14 cellular contexts compared by ENCODE assay signal in genomic region chr3:37795431-37796061, GRCh38.
A peak's percentile ranks its signal among the peaks of the same experiment; 100 is the strongest.
DNase-seq lines count a peak whose midpoint lies in the region; ATAC-seq and TF ChIP-seq lines count a peak whose summit lies in the region.
"Had no signal": no experiment of that assay in that cellular context is flagged by ENCODE, and none has a peak within 500 bp of the region (broad histone marks: within the 10 kb centered on the region; RNA-seq: fewer than 3 reads in every experiment).

No MANE protein-coding gene starts in this region.

- peaks cover 78% of the 10 kb centered on the region for H3K36me3 Mint-ChIP-seq in nephron progenitor cell (ENCODE audit: low read depth)
- H3K36me3 Mint-ChIP-seq: CD14-positive monocyte; CD4-positive, alpha-beta memory T cell had no signal

- ATAC-seq in HG02623 (IDR thresholded peaks at IDR 0.05; ENCODE audit: unreplicated experiment) (no peak), GM19395 (IDR thresholded peaks at IDR 0.05; ENCODE audit: unreplicated experiment) (no peak)
- ATAC-seq: A549 had no signal

- peaks cover 4% of the 10 kb centered on the region for H3K9me3 Mint-ChIP-seq in nephron progenitor cell
- H3K9me3 Mint-ChIP-seq: CD4-positive, alpha-beta memory T cell; H9 had no signal

- peak overlapping the region; percentile 48 for H3K27ac Mint-ChIP-seq in nephron progenitor cell
- H3K27ac Mint-ChIP-seq: CD4-positive, alpha-beta memory T cell; H9 had no signal

- no peak overlapping the region for H3K4me3 Mint-ChIP-seq in nephron progenitor cell
- H3K4me3 Mint-ChIP-seq: CD14-positive monocyte; CD4-positive, alpha-beta memory T cell; H9 had no signal

- peak overlapping the region; percentile 51 for H3K27ac ChIP-seq in C4-2B
- peak overlapping the region; percentile 32 for H3K27ac ChIP-seq in angular gyrus (ENCODE audit: low read depth, low read length)
- H3K27ac ChIP-seq: A549 had no signal

- H3K4me1 Mint-ChIP-seq in nephron progenitor cell = peaks cover 51% of the 10 kb centered on the region
- H3K4me1 Mint-ChIP-seq: CD14-positive monocyte; CD4-positive, alpha-beta memory T cell had no signal

- DNase-seq in nephron progenitor cell (no peak), HUDEP-2 (lab: John Stamatoyannopoulos, UW; ENCODE audit: unreplicated experiment in 76 of 76) (no peak)
- DNase-seq: AML-193; CD4-positive, alpha-beta memory T cell; DMS153; DMS79; GDM1; H9 had no signal

- TF ChIP-seq CTCF in C4-2B (conservative IDR thresholded peaks at IDR 0.05) (no peak), nephron progenitor cell (IDR thresholded peaks at IDR 0.05) (no peak)

- H3K27me3 Mint-ChIP-seq in nephron progenitor cell (ENCODE audit: low read depth, poor library complexity) = peaks cover 14% of the 10 kb centered on the region
